ENCODE assay signal across 8 cellular contexts in genomic region chr15:60390931-60391501, GRCh38. TPM values are rescaled to one million over a fixed set of nuclear protein-coding genes. Genes with fewer than 3 reads are reported as not detected.
DNase-seq lines count a peak whose midpoint lies in the region; ATAC-seq and TF ChIP-seq lines count a peak whose summit lies in the region.

No MANE protein-coding gene starts in this region.

- no peaks in the 10 kb centered on the region for H3K27me3 Mint-ChIP-seq in activated naive CD4-positive, alpha-beta T cell treated with anti-CD3 and anti-CD28 coated beads, Interleukin-2, amount 10 ng/mL, durations not matched to agents 7 days and 5 days
- H3K27me3 Mint-ChIP-seq in immature natural killer cell (ENCODE audit: low read depth in 3 of 3), result peaks cover 0 to 2% (median 0%) of the 10 kb centered on the region in 3 donors

- H3K36me3 Mint-ChIP-seq in activated naive CD4-positive, alpha-beta T cell treated with anti-CD3 and anti-CD28 coated beads, Interleukin-2, amount 10 ng/mL, durations not matched to agents 7 days and 5 days, result peaks cover 58% of the 10 kb centered on the region
- H3K36me3 Mint-ChIP-seq in immature natural killer cell, result peaks cover 0 to 15% (median 4%) of the 10 kb centered on the region in 3 donors

- peak overlapping the region; percentile 59 to 99 for H3K27ac ChIP-seq in thoracic aorta

- no peaks in the 10 kb centered on the region for H3K9me3 ChIP-seq in adipocyte (ENCODE audit: control insufficient read depth, low read length)
- no peaks in the 10 kb centered on the region for H3K9me3 ChIP-seq in thoracic aorta

- CTCF ChIA-PET in activated naive CD4-positive, alpha-beta T cell treated with anti-CD3 and anti-CD28 coated beads, Interleukin-2, amount 10 ng/mL, durations not matched to agents 7 days and 5 days (lab: Charles Lee), result no interaction called here

- peak overlapping the region; percentile 99 for H3K9ac ChIP-seq in adipocyte (ENCODE audit: low read length)

- peak; percentile 24 for ATAC-seq in thoracic aorta (ENCODE audit: insufficient number of reproducible peaks, low FRiP score, low read depth)
- ATAC-seq in activated CD4-positive, CD25-positive, alpha-beta regulatory T cell treated with anti-CD3 and anti-CD28 coated beads, Interleukin-2, amount 50 U/mL, for 24 hours, result no peak

- H3K4me3 ChIP-seq in adipocyte (ENCODE audit: low read length) (peak overlapping the region; percentile 98), thoracic aorta (peak overlapping the region; percentile 60)

- DNase-seq in activated naive CD4-positive, alpha-beta T cell treated with Interleukin-2 at 50 U/mL for 16 hours, result peak; percentile 15
- no peak for DNase-seq in activated naive CD4-positive, alpha-beta T cell treated with anti-CD3 and anti-CD28 coated beads, Interleukin-2, amount 10 ng/mL, durations not matched to agents 7 days and 5 days
- DNase-seq in adipocyte (ENCODE audit: low read depth), result peak; percentile 91
- DNase-seq in immature natural killer cell, result no peak
- peak; percentile 39 for DNase-seq in thoracic aorta (ENCODE audit: low spot score)
- DNase-seq in stimulated activated CD4-positive, alpha-beta T cell treated with anti-CD3 and anti-CD28 coated beads, Interleukin-4, amount 100 ng/mL, for 24 hours, result no peak
- DNase-seq in HuH-7 (ENCODE audit: low spot score), result no peak

- H3K4me1 ChIP-seq in adipocyte (ENCODE audit: control insufficient read depth, insufficient read depth, low read length), result peaks cover 84% of the 10 kb centered on the region
- H3K4me1 ChIP-seq in thoracic aorta (ENCODE audit: control insufficient read depth in 1 of 2, low read depth in 2 of 2), result peaks cover 53 to 96% of the 10 kb centered on the region in 2 donors

- no peak overlapping the region for H3K27ac Mint-ChIP-seq in activated naive CD4-positive, alpha-beta T cell treated with anti-CD3 and anti-CD28 coated beads, Interleukin-2, amount 10 ng/mL, durations not matched to agents 7 days and 5 days
- H3K27ac Mint-ChIP-seq in immature natural killer cell, result peak overlapping the region in 4 of 6 donors; percentile 1 to 38 (median 27)

- H3K9me3 Mint-ChIP-seq in activated naive CD4-positive, alpha-beta T cell treated with anti-CD3 and anti-CD28 coated beads, Interleukin-2, amount 10 ng/mL, durations not matched to agents 7 days and 5 days, result no peaks in the 10 kb centered on the region
- no peaks in the 10 kb centered on the region for H3K9me3 Mint-ChIP-seq in immature natural killer cell

- H3K27me3 ChIP-seq in adipocyte (replicated peaks; ENCODE audit: control insufficient read depth, insufficient read depth, low read length) (no peaks in the 10 kb centered on the region), thoracic aorta (replicated peaks; ENCODE audit: insufficient read depth) (no peaks in the 10 kb centered on the region)

- H3K36me3 ChIP-seq in adipocyte (ENCODE audit: control insufficient read depth, insufficient read depth, low read length, severe bottlenecking), result peaks cover 58% of the 10 kb centered on the region
- H3K36me3 ChIP-seq in thoracic aorta, result no peaks in the 10 kb centered on the region

- TF ChIP-seq CTCF in thoracic aorta (IDR thresholded peaks at IDR 0.05), result peak; percentile 15

- no peak overlapping the region for H3K4me3 Mint-ChIP-seq in activated naive CD4-positive, alpha-beta T cell treated with anti-CD3 and anti-CD28 coated beads, Interleukin-2, amount 10 ng/mL, durations not matched to agents 7 days and 5 days
- no peak overlapping the region for H3K4me3 Mint-ChIP-seq in immature natural killer cell

- H3K4me1 Mint-ChIP-seq in activated naive CD4-positive, alpha-beta T cell treated with anti-CD3 and anti-CD28 coated beads, Interleukin-2, amount 10 ng/mL, durations not matched to agents 7 days and 5 days, result peaks cover 76% of the 10 kb centered on the region
- H3K4me1 Mint-ChIP-seq in immature natural killer cell, result peaks cover 61 to 80% of the 10 kb centered on the region in 2 donors

RNA-seq across cellular contexts. Expression of gene ANXA2, which starts 6.8 kb away (rescaled TPM):
- polyA plus RNA-seq in immature natural killer cell, result 100 to 1,000 TPM; 358 to 849 (median 423) TPM
- 100 to 1,000 TPM; 752 to 812 TPM for total RNA-seq in thoracic aorta

Comparison
In these comparisons a context has a peak if more than half of its experiments do, and no peak if none do; other contexts are left out.
1. DNase-seq: peak in activated naive CD4-positive, alpha-beta T cell treated with Interleukin-2 at 50 U/mL for 16 hours (single experiment), adipocyte (single experiment) and thoracic aorta (single experiment); none in activated naive CD4-positive, alpha-beta T cell treated with anti-CD3 and anti-CD28 coated beads, Interleukin-2, amount 10 ng/mL, durations not matched to agents 7 days and 5 days (single experiment), immature natural killer cell (0 of 3), stimulated activated CD4-positive, alpha-beta T cell treated with anti-CD3 and anti-CD28 coated beads, Interleukin-4, amount 100 ng/mL, for 24 hours (single experiment) and HuH-7 (single experiment).